11 cellular contexts compared by ENCODE assay signal in the genomic region with DNA sequence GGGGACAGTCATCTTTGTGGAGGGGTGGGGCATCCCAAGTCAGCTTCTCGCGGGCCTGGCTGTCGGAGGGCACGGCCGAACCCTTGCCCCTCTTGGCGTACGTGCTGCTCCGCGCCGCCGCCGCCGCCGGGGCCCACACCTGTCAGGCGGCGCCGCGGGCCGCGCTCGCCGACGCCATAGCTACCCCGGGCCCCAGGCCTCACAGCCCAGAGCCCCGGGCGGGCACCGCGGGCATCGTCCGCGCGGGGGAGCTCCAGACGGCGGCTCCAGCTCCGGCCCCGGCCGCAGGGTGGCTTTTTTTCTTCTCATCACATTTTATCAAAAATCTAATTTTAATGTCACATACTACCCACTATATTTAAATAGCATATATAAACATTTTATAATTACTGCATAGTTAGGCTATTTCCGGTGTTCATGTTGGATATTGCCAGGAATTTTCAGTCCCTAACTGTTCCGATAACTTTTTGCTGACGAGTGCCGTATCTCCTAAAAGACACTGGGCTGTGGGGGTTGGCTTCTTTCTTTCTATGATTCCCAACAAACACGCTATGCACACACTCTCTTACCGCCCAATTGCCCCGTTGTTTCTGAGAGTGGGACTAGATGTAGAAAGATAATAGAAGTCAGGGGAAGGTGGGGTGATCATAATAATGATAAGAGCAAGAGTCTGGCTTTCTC. TPM values are rescaled to one million over a fixed set of nuclear protein-coding genes. Genes with fewer than 3 reads are reported as not detected.
"Had no signal": no experiment of that assay in that cellular context is flagged by ENCODE, and none has a peak within 500 bp of the region (broad histone marks: within the 10 kb centered on the region; RNA-seq: fewer than 3 reads in every experiment).

No MANE protein-coding gene starts in this region.

RNA-seq across cellular contexts. Expression of a gene that starts 25.2 kb away (rescaled TPM):
- total RNA-seq: activated CD4-positive, alpha-beta T cell treated with anti-CD3 and anti-CD28 coated beads, Interleukin-2, amount 10 ng/mL, durations not matched to agents 7 days and 5 days; activated naive CD4-positive, alpha-beta T cell treated with anti-CD3 and anti-CD28 coated beads for 36 hours; activated T-cell treated with anti-CD3 and anti-CD28 coated beads, Interleukin-2, amount 50 U/mL, for 4 hours; aorta; dermis microvascular lymphatic vessel endothelial cell; gastrocnemius medialis; lung microvascular endothelial cell; sciatic nerve; smooth muscle cell; T-cell had no signal
- polyA plus RNA-seq: aorta, neural cell, smooth muscle cell had no signal
